Comparison of ENCODE assay signal across 8 cellular contexts in genomic region chr11:119100960-119101349, GRCh38. TPM values are rescaled to one million over a fixed set of nuclear protein-coding genes. Genes with fewer than 3 reads are reported as not detected.
DNase-seq lines count a peak whose midpoint lies in the region; ATAC-seq and TF ChIP-seq lines count a peak whose summit lies in the region.

No MANE protein-coding gene starts in this region.

- H3K9me3 Mint-ChIP-seq in activated B cell treated with CpG ODN at 0.5 μM for 24 hours: no peaks in the 10 kb centered on the region
- no peaks in the 10 kb centered on the region for H3K9me3 Mint-ChIP-seq in stimulated activated effector memory CD8-positive, alpha-beta T cell treated with anti-CD3 and anti-CD28 coated beads, Interleukin-12 subunit alpha, Interleukin-12 subunit beta, amount 100 ng/mL, for 72 hours

- no CpG with 5 or more reads among the region's 7 CpGs for WGBS in iPS DF 6.9 (ENCODE audit: insufficient coverage, insufficient read length)

- TF ChIP-seq CTCF in activated B cell treated with CpG ODN at 0.5 μM for 24 hours (IDR thresholded peaks at IDR 0.05): no peak

- H3K9me3 ChIP-seq in iPS DF 6.9 (ENCODE audit: control insufficient read depth, insufficient read depth, low read length): no peaks in the 10 kb centered on the region

- peaks cover 3% of the 10 kb centered on the region; the same call in 1 of the 2 replicates for H3K4me1 ChIP-seq in iPS DF 6.9 (ENCODE audit: control insufficient read depth, insufficient read depth, low read length)

- H3K4me3 Mint-ChIP-seq in activated B cell treated with CpG ODN at 0.5 μM for 24 hours: peak overlapping the region; percentile 96
- peak overlapping the region; percentile 88 for H3K4me3 Mint-ChIP-seq in stimulated activated effector memory CD8-positive, alpha-beta T cell treated with anti-CD3 and anti-CD28 coated beads, Interleukin-12 subunit alpha, Interleukin-12 subunit beta, amount 100 ng/mL, for 72 hours

- POLR2A ChIA-PET in activated B cell treated with CpG ODN at 0.5 μM for 24 hours (lab: Charles Lee): interaction anchor here (1.5 to 2.2 kb wide), 3 partner anchors 16 to 237 kb away, joined by 3 to 31 read pairs (median 20); partner anchors contain the start of genes HINFP and HMBS

- peak overlapping the region; percentile 96 for H3K27ac Mint-ChIP-seq in activated B cell treated with CpG ODN at 0.5 μM for 24 hours
- peak overlapping the region; percentile 97 for H3K27ac Mint-ChIP-seq in stimulated activated effector memory CD8-positive, alpha-beta T cell treated with anti-CD3 and anti-CD28 coated beads, Interleukin-12 subunit alpha, Interleukin-12 subunit beta, amount 100 ng/mL, for 72 hours

- no peak for ATAC-seq in activated B cell treated with CpG ODN at 0.5 μM for 24 hours (ENCODE audit: low read depth)
- no peak for ATAC-seq in stimulated activated effector memory CD8-positive, alpha-beta T cell treated with anti-CD3 and anti-CD28 coated beads, Interleukin-12 subunit alpha, Interleukin-12 subunit beta, amount 100 ng/mL, for 72 hours
- no peak for ATAC-seq in HG03280 (IDR thresholded peaks at IDR 0.05; ENCODE audit: unreplicated experiment)
- no peak for ATAC-seq in HG03469 (IDR thresholded peaks at IDR 0.05; ENCODE audit: unreplicated experiment)

- peaks cover 9% of the 10 kb centered on the region; the same call in 1 of the 2 replicates for H3K36me3 ChIP-seq in iPS DF 6.9 (ENCODE audit: control insufficient read depth, insufficient read depth, low read length)

- intact Hi-C loops in activated B cell treated with CpG ODN at 0.5 μM for 24 hours (cut with micrococcal nuclease): loop anchor here (1.0 to 2.0 kb wide), 2 partner anchors 16 to 20 kb away; partner anchors contain the start of genes HINFP and HMBS
- intact Hi-C loops in posterior cingulate gyrus (cut with DNase I): no loop called here

- H3K27me3 ChIP-seq in iPS DF 6.9 (ENCODE audit: control insufficient read depth, insufficient read depth, low read length): no peaks in the 10 kb centered on the region

- H3K4me1 Mint-ChIP-seq in activated B cell treated with CpG ODN at 0.5 μM for 24 hours: peaks cover 56% of the 10 kb centered on the region
- peaks cover 34% of the 10 kb centered on the region for H3K4me1 Mint-ChIP-seq in stimulated activated effector memory CD8-positive, alpha-beta T cell treated with anti-CD3 and anti-CD28 coated beads, Interleukin-12 subunit alpha, Interleukin-12 subunit beta, amount 100 ng/mL, for 72 hours

- CTCF ChIA-PET in activated B cell treated with CpG ODN at 0.5 μM for 24 hours (lab: Charles Lee): no interaction called here

- peak overlapping the region; percentile 53 for H3K4me3 ChIP-seq in iPS DF 6.9 (ENCODE audit: low read length)

- H3K27me3 Mint-ChIP-seq in activated B cell treated with CpG ODN at 0.5 μM for 24 hours: no peaks in the 10 kb centered on the region

- peak; percentile 32 for DNase-seq in DMS 273 (lab: John Stamatoyannopoulos, UW; ENCODE audit: unreplicated experiment)
- no peak for DNase-seq in DMS 273 treated with DMSO at 0.1 percent for 48 hours (lab: John Stamatoyannopoulos, UW)
- no peak for DNase-seq in activated B cell treated with CpG ODN at 0.5 μM for 24 hours
- DNase-seq in iPS DF 6.9 (ENCODE audit: low read depth, low spot score): no peak
- no peak for DNase-seq in stimulated activated effector memory CD8-positive, alpha-beta T cell treated with anti-CD3 and anti-CD28 coated beads, Interleukin-12 subunit alpha, Interleukin-12 subunit beta, amount 100 ng/mL, for 72 hours (ENCODE audit: low spot score in 2 of 2)
- no peak for DNase-seq in posterior cingulate gyrus

- H3K27ac ChIP-seq in iPS DF 6.9 (ENCODE audit: low read length): no peak overlapping the region

- H3K36me3 Mint-ChIP-seq in activated B cell treated with CpG ODN at 0.5 μM for 24 hours (ENCODE audit: low read depth): peaks cover 37% of the 10 kb centered on the region
- peaks cover 59% of the 10 kb centered on the region for H3K36me3 Mint-ChIP-seq in stimulated activated effector memory CD8-positive, alpha-beta T cell treated with anti-CD3 and anti-CD28 coated beads, Interleukin-12 subunit alpha, Interleukin-12 subunit beta, amount 100 ng/mL, for 72 hours

RNA-seq across cellular contexts. Expression of gene DPAGT1, which starts 0.7 kb away (rescaled TPM):
- total RNA-seq in activated B cell treated with CpG ODN at 0.5 μM for 24 hours: 31.0 and 33.1 TPM in 2 replicates

RNA-seq across cellular contexts. Expression of gene C2CD2L, which starts 6.2 kb away (rescaled TPM):
- total RNA-seq in activated B cell treated with CpG ODN at 0.5 μM for 24 hours: 6.5 and 6.7 TPM in 2 replicates

RNA-seq across cellular contexts. Expression of gene HMBS, which starts 16.3 kb away (rescaled TPM):
- total RNA-seq in activated B cell treated with CpG ODN at 0.5 μM for 24 hours: 17.5 and 26.9 TPM in 2 replicates

RNA-seq across cellular contexts. Expression of gene HINFP, which starts 20.4 kb away (rescaled TPM):
- total RNA-seq in activated B cell treated with CpG ODN at 0.5 μM for 24 hours: 47.8 and 62.6 TPM in 2 replicates

RNA-seq across cellular contexts. Expression of gene VPS11, which starts 33.3 kb away (rescaled TPM):
- 49.6 and 53.6 TPM in 2 replicates for total RNA-seq in activated B cell treated with CpG ODN at 0.5 μM for 24 hours
